Comparison of ENCODE assay signal across 1 cellular context in the genomic region with DNA sequence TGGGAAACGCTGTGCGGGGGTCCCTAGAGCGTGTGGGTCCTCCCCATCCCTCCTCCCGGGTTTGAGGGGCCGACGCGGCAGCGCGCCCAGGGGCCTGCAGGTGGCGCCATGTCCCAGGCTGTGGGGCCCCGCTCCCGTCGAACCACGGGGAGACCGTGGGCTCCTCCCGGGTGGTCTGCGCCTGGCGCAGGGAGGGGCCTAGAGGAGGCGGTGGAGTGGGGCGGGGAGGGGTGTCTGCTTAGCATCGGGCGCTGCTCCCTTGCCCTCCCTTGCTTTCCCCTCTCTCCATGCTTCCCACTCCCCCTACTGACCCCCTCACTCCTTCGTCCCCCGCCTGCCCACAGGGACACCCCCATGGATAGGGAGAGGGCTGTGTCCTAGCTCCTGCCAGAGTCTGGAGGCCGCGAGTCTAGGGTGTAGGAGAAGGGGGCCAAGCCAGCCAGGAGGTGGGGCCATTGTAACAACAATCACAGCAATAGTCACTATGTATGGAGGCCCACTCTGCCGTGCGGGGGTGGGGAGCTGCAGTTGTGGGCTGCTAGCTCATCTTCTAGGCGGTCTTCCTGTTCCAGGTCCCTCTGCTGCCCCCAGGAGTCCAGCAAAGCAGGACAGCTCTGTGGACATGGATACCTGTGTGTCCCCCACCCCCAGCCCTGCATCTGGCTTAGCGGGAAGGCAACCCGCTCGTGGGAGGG.
TF ChIP-seq lines count a peak whose summit lies in the region.

No MANE protein-coding gene starts in this region.

TF ChIP-seq in HepG2, 621 proteins besides CTCF, POLR2A, EP300 and RAD21 (continued from another document and continues in another):
- TF ChIP-seq, protein P1, sequence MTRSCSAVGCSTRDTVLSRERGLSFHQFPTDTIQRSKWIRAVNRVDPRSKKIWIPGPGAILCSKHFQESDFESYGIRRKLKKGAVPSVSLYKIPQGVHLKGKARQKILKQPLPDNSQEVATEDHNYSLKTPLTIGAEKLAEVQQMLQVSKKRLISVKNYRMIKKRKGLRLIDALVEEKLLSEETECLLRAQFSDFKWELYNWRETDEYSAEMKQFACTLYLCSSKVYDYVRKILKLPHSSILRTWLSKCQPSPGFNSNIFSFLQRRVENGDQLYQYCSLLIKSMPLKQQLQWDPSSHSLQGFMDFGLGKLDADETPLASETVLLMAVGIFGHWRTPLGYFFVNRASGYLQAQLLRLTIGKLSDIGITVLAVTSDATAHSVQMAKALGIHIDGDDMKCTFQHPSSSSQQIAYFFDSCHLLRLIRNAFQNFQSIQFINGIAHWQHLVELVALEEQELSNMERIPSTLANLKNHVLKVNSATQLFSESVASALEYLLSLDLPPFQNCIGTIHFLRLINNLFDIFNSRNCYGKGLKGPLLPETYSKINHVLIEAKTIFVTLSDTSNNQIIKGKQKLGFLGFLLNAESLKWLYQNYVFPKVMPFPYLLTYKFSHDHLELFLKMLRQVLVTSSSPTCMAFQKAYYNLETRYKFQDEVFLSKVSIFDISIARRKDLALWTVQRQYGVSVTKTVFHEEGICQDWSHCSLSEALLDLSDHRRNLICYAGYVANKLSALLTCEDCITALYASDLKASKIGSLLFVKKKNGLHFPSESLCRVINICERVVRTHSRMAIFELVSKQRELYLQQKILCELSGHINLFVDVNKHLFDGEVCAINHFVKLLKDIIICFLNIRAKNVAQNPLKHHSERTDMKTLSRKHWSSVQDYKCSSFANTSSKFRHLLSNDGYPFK (CRISPR knock-in tag; IDR thresholded peaks at IDR 0.05; ENCODE audit: borderline replicate concordance) = peak; percentile 34; the same call in 1 of the 2 replicates
- TF ChIP-seq, protein P2, sequence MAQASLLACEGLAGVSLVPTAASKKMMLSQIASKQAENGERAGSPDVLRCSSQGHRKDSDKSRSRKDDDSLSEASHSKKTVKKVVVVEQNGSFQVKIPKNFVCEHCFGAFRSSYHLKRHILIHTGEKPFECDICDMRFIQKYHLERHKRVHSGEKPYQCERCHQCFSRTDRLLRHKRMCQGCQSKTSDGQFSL (CRISPR knock-in tag; IDR thresholded peaks at IDR 0.05) = 0 out of 2 replicates have a peak, but pooled peaks have one; percentile 44
- TF ChIP-seq ADNP (CRISPR knock-in tag; IDR thresholded peaks at IDR 0.05) (0 out of 2 replicates have a peak, but pooled peaks have one; percentile 14), FOXA1 (IDR thresholded peaks at IDR 0.05) (no peak), FOXA1 (CRISPR knock-in tag; IDR thresholded peaks at IDR 0.05) (peak; percentile 13; the same call in 1 of the 2 replicates), TGIF2 (CRISPR knock-in tag; IDR thresholded peaks at IDR 0.05) (0 out of 2 replicates have a peak, but pooled peaks have one; percentile 51), ZBTB7B (CRISPR knock-in tag; IDR thresholded peaks at IDR 0.05) (peak; percentile 92), SSRP1 (CRISPR knock-in tag; IDR thresholded peaks at IDR 0.05) (peak; percentile 69; the same call in 1 of the 2 replicates), MTF2 (CRISPR knock-in tag; IDR thresholded peaks at IDR 0.05; ENCODE audit: borderline replicate concordance) (no peak), KDM5B (CRISPR knock-in tag; IDR thresholded peaks at IDR 0.05; ENCODE audit: borderline replicate concordance) (peak; percentile 83; the same call in 1 of the 2 replicates), ZNF234 (CRISPR knock-in tag; conservative IDR thresholded peaks at IDR 0.05) (no peak), ZNF350 (CRISPR knock-in tag; IDR thresholded peaks at IDR 0.05; ENCODE audit: borderline replicate concordance, low read depth) (peak; percentile 70), PHF5A (CRISPR knock-in tag; IDR thresholded peaks at IDR 0.05; ENCODE audit: low read depth, unreplicated experiment) (no peak), SMC3 (IDR thresholded peaks at IDR 0.05; ENCODE audit: low read length) (peak; percentile 48), HDAC1 (CRISPR knock-in tag; IDR thresholded peaks at IDR 0.05) (peak; percentile 20; the same call in 1 of the 2 replicates), KAT8 (CRISPR knock-in tag; IDR thresholded peaks at IDR 0.05) (peak; percentile 13; the same call in 1 of the 2 replicates), ZNF761 (CRISPR knock-in tag; conservative IDR thresholded peaks at IDR 0.05) (0 out of 2 replicates have a peak, but pooled peaks have one; percentile 31), GABPB1 (CRISPR knock-in tag; IDR thresholded peaks at IDR 0.05) (peak; percentile 61; the same call in 1 of the 2 replicates), KDM3A (CRISPR knock-in tag; IDR thresholded peaks at IDR 0.05; ENCODE audit: low read depth) (peak; percentile 17; the same call in 1 of the 2 replicates), TBL1XR1 (IDR thresholded peaks at IDR 0.05; ENCODE audit: borderline replicate concordance, low read length, partially characterized antibody) (peak; percentile 6), YY1 (IDR thresholded peaks at IDR 0.05; ENCODE audit: insufficient read depth, insufficient replicate concordance, low read depth, low read length) (peak; percentile 45), ZBTB20 (CRISPR knock-in tag; IDR thresholded peaks at IDR 0.05; ENCODE audit: borderline replicate concordance, low read depth) (0 out of 2 replicates have a peak, but pooled peaks have one; percentile 36), ZNF501 (CRISPR knock-in tag; IDR thresholded peaks at IDR 0.05) (peak; percentile 74), NFKBIZ (CRISPR knock-in tag; IDR thresholded peaks at IDR 0.05) (peak; percentile 5; the same call in 1 of the 2 replicates), ZNF619 (CRISPR knock-in tag; IDR thresholded peaks at IDR 0.05) (peak; percentile 17; the same call in 1 of the 2 replicates), HDAC2 (CRISPR knock-in tag; IDR thresholded peaks at IDR 0.05) (peak; percentile 16; the same call in 1 of the 2 replicates), FOXA3 (CRISPR knock-in tag; IDR thresholded peaks at IDR 0.05) (0 out of 2 replicates have a peak, but pooled peaks have one; percentile 16), ZC3H4 (CRISPR knock-in tag; IDR thresholded peaks at IDR 0.05; ENCODE audit: borderline replicate concordance) (0 out of 2 replicates have a peak, but pooled peaks have one; percentile 39), AGO2 (optimal IDR thresholded peaks at IDR 0.05; ENCODE audit: low read depth, low read length) (peak; percentile 23), HNF4G (IDR thresholded peaks at IDR 0.05; ENCODE audit: borderline replicate concordance, low read depth, low read length) (no peak), HNF4G (CRISPR knock-in tag; IDR thresholded peaks at IDR 0.05; ENCODE audit: borderline replicate concordance, low read depth) (peak; percentile 34; the same call in 1 of the 2 replicates), SKI (IDR thresholded peaks at IDR 0.05; ENCODE audit: partially characterized antibody) (no peak), SAP130 (CRISPR knock-in tag; IDR thresholded peaks at IDR 0.05; ENCODE audit: low read depth) (peak; percentile 15; the same call in 1 of the 2 replicates), KLF6 (CRISPR knock-in tag; IDR thresholded peaks at IDR 0.05) (no peak)
- TF ChIP-seq, protein P3, sequence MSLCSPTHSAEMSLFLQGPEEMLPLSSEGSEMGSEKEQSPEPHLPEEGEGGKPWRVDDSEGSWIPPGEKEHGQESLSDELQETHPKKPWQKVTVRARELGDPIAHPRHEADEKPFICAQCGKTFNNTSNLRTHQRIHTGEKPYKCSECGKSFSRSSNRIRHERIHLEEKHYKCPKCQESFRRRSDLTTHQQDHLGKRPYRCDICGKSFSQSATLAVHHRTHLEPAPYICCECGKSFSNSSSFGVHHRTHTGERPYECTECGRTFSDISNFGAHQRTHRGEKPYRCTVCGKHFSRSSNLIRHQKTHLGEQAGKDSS (CRISPR knock-in tag; IDR thresholded peaks at IDR 0.05; ENCODE audit: borderline replicate concordance, low read depth) = peak; percentile 78; the same call in 1 of the 2 replicates
- TF ChIP-seq, protein P4, sequence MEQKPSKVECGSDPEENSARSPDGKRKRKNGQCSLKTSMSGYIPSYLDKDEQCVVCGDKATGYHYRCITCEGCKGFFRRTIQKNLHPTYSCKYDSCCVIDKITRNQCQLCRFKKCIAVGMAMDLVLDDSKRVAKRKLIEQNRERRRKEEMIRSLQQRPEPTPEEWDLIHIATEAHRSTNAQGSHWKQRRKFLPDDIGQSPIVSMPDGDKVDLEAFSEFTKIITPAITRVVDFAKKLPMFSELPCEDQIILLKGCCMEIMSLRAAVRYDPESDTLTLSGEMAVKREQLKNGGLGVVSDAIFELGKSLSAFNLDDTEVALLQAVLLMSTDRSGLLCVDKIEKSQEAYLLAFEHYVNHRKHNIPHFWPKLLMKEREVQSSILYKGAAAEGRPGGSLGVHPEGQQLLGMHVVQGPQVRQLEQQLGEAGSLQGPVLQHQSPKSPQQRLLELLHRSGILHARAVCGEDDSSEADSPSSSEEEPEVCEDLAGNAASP (CRISPR knock-in tag; IDR thresholded peaks at IDR 0.05; ENCODE audit: borderline replicate concordance) = 0 out of 2 replicates have a peak, but pooled peaks have one; percentile 22
- TF ChIP-seq, protein P5, sequence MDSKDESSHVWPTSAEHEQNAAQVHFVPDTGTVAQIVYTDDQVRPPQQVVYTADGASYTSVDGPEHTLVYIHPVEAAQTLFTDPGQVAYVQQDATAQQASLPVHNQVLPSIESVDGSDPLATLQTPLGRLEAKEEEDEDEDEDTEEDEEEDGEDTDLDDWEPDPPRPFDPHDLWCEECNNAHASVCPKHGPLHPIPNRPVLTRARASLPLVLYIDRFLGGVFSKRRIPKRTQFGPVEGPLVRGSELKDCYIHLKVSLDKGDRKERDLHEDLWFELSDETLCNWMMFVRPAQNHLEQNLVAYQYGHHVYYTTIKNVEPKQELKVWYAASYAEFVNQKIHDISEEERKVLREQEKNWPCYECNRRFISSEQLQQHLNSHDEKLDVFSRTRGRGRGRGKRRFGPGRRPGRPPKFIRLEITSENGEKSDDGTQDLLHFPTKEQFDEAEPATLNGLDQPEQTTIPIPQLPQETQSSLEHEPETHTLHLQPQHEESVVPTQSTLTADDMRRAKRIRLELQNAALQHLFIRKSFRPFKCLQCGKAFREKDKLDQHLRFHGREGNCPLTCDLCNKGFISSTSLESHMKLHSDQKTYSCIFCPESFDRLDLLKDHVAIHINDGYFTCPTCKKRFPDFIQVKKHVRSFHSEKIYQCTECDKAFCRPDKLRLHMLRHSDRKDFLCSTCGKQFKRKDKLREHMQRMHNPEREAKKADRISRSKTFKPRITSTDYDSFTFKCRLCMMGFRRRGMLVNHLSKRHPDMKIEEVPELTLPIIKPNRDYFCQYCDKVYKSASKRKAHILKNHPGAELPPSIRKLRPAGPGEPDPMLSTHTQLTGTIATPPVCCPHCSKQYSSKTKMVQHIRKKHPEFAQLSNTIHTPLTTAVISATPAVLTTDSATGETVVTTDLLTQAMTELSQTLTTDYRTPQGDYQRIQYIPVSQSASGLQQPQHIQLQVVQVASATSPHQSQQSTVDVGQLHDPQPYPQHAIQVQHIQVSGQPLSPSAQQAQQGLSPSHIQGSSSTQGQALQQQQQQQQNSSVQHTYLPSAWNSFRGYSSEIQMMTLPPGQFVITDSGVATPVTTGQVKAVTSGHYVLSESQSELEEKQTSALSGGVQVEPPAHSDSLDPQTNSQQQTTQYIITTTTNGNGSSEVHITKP (CRISPR knock-in tag; IDR thresholded peaks at IDR 0.05; ENCODE audit: low read depth) = 0 out of 2 replicates have a peak, but pooled peaks have one; percentile 3
- TF ChIP-seq, protein P6, sequence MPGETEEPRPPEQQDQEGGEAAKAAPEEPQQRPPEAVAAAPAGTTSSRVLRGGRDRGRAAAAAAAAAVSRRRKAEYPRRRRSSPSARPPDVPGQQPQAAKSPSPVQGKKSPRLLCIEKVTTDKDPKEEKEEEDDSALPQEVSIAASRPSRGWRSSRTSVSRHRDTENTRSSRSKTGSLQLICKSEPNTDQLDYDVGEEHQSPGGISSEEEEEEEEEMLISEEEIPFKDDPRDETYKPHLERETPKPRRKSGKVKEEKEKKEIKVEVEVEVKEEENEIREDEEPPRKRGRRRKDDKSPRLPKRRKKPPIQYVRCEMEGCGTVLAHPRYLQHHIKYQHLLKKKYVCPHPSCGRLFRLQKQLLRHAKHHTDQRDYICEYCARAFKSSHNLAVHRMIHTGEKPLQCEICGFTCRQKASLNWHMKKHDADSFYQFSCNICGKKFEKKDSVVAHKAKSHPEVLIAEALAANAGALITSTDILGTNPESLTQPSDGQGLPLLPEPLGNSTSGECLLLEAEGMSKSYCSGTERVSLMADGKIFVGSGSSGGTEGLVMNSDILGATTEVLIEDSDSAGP (CRISPR knock-in tag; IDR thresholded peaks at IDR 0.05; ENCODE audit: borderline replicate concordance) = peak; percentile 81
- TF ChIP-seq, protein P7, sequence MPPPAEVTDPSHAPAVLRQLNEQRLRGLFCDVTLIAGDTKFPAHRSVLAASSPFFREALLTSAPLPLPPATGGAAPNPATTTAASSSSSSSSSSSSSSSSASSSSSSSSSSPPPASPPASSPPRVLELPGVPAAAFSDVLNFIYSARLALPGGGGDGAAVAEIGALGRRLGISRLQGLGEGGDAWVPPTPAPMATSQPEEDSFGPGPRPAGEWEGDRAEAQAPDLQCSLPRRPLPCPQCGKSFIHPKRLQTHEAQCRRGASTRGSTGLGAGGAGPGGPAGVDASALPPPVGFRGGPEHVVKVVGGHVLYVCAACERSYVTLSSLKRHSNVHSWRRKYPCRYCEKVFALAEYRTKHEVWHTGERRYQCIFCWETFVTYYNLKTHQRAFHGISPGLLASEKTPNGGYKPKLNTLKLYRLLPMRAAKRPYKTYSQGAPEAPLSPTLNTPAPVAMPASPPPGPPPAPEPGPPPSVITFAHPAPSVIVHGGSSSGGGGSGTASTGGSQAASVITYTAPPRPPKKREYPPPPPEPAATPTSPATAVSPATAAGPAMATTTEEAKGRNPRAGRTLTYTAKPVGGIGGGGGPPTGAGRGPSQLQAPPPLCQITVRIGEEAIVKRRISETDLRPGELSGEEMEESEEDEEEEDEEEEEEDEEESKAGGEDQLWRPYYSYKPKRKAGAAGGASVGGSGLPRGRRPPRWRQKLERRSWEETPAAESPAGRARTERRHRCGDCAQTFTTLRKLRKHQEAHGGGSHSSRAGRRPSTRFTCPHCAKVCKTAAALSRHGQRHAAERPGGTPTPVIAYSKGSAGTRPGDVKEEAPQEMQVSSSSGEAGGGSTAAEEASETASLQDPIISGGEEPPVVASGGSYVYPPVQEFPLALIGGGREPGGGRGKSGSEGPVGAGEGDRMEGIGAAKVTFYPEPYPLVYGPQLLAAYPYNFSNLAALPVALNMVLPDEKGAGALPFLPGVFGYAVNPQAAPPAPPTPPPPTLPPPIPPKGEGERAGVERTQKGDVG (CRISPR knock-in tag; IDR thresholded peaks at IDR 0.05; ENCODE audit: borderline replicate concordance) = 0 out of 2 replicates have a peak, but pooled peaks have one; percentile 36
- TF ChIP-seq, protein P8, sequence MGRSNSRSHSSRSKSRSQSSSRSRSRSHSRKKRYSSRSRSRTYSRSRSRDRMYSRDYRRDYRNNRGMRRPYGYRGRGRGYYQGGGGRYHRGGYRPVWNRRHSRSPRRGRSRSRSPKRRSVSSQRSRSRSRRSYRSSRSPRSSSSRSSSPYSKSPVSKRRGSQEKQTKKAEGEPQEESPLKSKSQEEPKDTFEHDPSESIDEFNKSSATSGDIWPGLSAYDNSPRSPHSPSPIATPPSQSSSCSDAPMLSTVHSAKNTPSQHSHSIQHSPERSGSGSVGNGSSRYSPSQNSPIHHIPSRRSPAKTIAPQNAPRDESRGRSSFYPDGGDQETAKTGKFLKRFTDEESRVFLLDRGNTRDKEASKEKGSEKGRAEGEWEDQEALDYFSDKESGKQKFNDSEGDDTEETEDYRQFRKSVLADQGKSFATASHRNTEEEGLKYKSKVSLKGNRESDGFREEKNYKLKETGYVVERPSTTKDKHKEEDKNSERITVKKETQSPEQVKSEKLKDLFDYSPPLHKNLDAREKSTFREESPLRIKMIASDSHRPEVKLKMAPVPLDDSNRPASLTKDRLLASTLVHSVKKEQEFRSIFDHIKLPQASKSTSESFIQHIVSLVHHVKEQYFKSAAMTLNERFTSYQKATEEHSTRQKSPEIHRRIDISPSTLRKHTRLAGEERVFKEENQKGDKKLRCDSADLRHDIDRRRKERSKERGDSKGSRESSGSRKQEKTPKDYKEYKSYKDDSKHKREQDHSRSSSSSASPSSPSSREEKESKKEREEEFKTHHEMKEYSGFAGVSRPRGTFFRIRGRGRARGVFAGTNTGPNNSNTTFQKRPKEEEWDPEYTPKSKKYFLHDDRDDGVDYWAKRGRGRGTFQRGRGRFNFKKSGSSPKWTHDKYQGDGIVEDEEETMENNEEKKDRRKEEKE (IDR thresholded peaks at IDR 0.05) = no peak
